14 cellular contexts compared by ENCODE assay signal in the genomic region with DNA sequence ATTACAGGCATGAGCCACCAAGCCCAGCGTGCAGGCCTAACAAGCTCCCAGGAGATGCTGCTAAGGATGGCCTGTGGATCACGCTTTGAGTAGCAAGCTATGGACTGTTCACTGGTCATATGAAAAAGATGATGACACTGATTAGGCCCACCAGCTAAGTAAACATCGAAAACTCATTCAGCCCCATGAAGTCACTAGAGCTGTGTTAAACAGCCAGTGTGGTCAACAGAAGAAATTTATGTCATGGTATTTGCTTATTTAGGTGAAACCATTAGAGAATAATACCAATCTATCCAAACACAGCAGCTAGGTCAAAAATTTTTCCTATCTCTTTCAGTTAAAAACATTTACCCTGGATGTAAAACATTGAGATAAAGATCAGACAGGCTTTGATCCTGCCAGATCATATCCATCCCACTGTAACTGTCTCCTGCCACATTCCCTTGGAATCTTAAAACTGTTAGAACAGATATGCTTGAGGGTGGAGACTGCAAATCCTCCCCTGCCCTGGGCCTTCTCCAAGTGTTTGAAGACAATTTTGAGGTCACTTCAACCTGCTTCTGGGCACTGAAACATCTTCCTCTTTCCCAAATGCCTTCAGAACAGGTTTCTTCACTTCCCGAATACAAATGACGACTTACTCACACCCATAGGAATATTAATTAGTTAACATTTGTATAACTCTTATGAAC. TPM values are rescaled to one million over a fixed set of nuclear protein-coding genes. Genes with fewer than 3 reads are reported as not detected.
"Had no signal": no experiment of that assay in that cellular context is flagged by ENCODE, and none has a peak within 500 bp of the region (broad histone marks: within the 10 kb centered on the region; RNA-seq: fewer than 3 reads in every experiment).

No MANE protein-coding gene starts in this region.

- H3K27me3 ChIP-seq: esophagus muscularis mucosa had no signal

- ATAC-seq: activated CD4-positive, CD25-positive, alpha-beta regulatory T cell treated with anti-CD3 and anti-CD28 coated beads, Interleukin-2, amount 50 U/mL, for 24 hours had no signal

- H3K4me1 ChIP-seq: breast epithelium had no signal

- H3K36me3 ChIP-seq: breast epithelium, esophagus muscularis mucosa, stomach had no signal

- FAIRE-seq: endometrium had no signal

- DNase-seq: activated effector memory CD4-positive, alpha-beta T cell treated with anti-CD3 and anti-CD28 coated beads, Interleukin-2, amount 50 U/mL, for 16 hours; activated naive CD8-positive, alpha-beta T cell treated with anti-CD3 and anti-CD28 coated beads for 36 hours; activated T-cell treated with anti-CD3 and anti-CD28 coated beads, Interleukin-2, amount 50 U/mL, for 24 hours; aorta; stomach; T-helper 2 cell had no signal

- H3K4me3 ChIP-seq: breast epithelium, esophagus muscularis mucosa, stomach had no signal

RNA-seq across cellular contexts. Expression of a gene that starts 30.9 kb away (rescaled TPM):
- total RNA-seq: activated naive CD8-positive, alpha-beta T cell treated with anti-CD3 and anti-CD28 coated beads for 36 hours; aorta; breast epithelium; esophagus muscularis mucosa; left lobe of liver; mammary epithelial cell; osteocyte; pulmonary artery endothelial cell; stomach had no signal

RNA-seq across cellular contexts. Expression of a gene that starts 45.0 kb away (rescaled TPM):
- total RNA-seq: osteocyte had no signal
